9 cellular contexts compared by ENCODE assay signal in genomic region chr15:99123706-99124451, GRCh38. TPM values are rescaled to one million over a fixed set of nuclear protein-coding genes. Genes with fewer than 3 reads are reported as not detected.
A peak's percentile ranks its signal among the peaks of the same experiment; 100 is the strongest.
DNase-seq lines count a peak whose midpoint lies in the region; ATAC-seq and TF ChIP-seq lines count a peak whose summit lies in the region.
"Had no signal": no experiment of that assay in that cellular context is flagged by ENCODE, and none has a peak within 500 bp of the region (broad histone marks: within the 10 kb centered on the region; RNA-seq: fewer than 3 reads in every experiment).

No MANE protein-coding gene starts in this region.

- no peak overlapping the region for H3K27ac Mint-ChIP-seq in T-helper 17 cell
- H3K27ac Mint-ChIP-seq: memory B cell had no signal

- peaks cover 12% of the 10 kb centered on the region for H3K4me1 Mint-ChIP-seq in T-helper 17 cell
- H3K4me1 Mint-ChIP-seq: memory B cell had no signal

- no peak for TF ChIP-seq POLR2A in esophagus squamous epithelium (IDR thresholded peaks at IDR 0.05)

- peaks cover 11% of the 10 kb centered on the region; the same call in 1 of the 2 replicates for H3K4me1 ChIP-seq in HUES48 (ENCODE audit: control insufficient read depth, insufficient read depth, low read length)
- H3K4me1 ChIP-seq in esophagus squamous epithelium = peaks cover 14 to 62% (median 18%) of the 10 kb centered on the region in 3 donors
- peaks cover 8 to 86% of the 10 kb centered on the region in 2 donors for H3K4me1 ChIP-seq in muscle layer of duodenum (ENCODE audit: control insufficient read depth in 1 of 2, insufficient read depth in 2 of 2, low read length in 2 of 2)

- intact Hi-C loops in esophagus squamous epithelium (cut with DNase I) = no loop called here

- DNase-seq in AG10803 (ENCODE audit: low read depth) (peak; percentile 97), SK-N-DZ (ENCODE audit: low spot score) (peak; percentile 93), esophagus squamous epithelium (lab: John Stamatoyannopoulos, UW) (no peak), T-helper 17 cell (no peak), NCI-H1930 (lab: John Stamatoyannopoulos, UW) (no peak)
- no peak for DNase-seq in activated CD4-positive, CD25-positive, alpha-beta regulatory T cell treated with anti-CD3 and anti-CD28 coated beads, Interleukin-2, amount 50 U/mL, for 72 hours

- peaks cover 4% of the 10 kb centered on the region for H3K36me3 Mint-ChIP-seq in T-helper 17 cell (ENCODE audit: low read depth)
- H3K36me3 Mint-ChIP-seq: memory B cell had no signal

- no peaks in the 10 kb centered on the region for H3K9me3 ChIP-seq in HUES48 (ENCODE audit: control insufficient read depth, insufficient read depth, low read length)
- no peaks in the 10 kb centered on the region for H3K9me3 ChIP-seq in esophagus squamous epithelium
- no peaks in the 10 kb centered on the region for H3K9me3 ChIP-seq in muscle layer of duodenum (ENCODE audit: control insufficient read depth in 1 of 2, low read length in 2 of 2)
- no peaks in the 10 kb centered on the region for H3K9me3 ChIP-seq in T-helper 17 cell (ENCODE audit: control insufficient read depth, low read length, poor library complexity, severe bottlenecking)

- H3K4me3 ChIP-seq in AG10803 (ENCODE audit: low read length) (peak overlapping the region; percentile 38), HUES48 (ENCODE audit: low read depth, low read length) (no peak overlapping the region), esophagus squamous epithelium (peak overlapping the region in 3 of 4 donors; percentile 21 to 53 (median 29)), muscle layer of duodenum (ENCODE audit: low read depth in 1 of 2, low read length in 2 of 2) (peak overlapping the region; percentile 12 to 34)

- H3K36me3 ChIP-seq in HUES48 (ENCODE audit: control insufficient read depth, insufficient read depth, low read length) (no peaks in the 10 kb centered on the region), esophagus squamous epithelium (no peaks in the 10 kb centered on the region), muscle layer of duodenum (ENCODE audit: control insufficient read depth in 1 of 2, insufficient read depth in 2 of 2, low read length in 2 of 2) (peaks cover 0 to 11% of the 10 kb centered on the region in 2 donors)

- H3K9ac ChIP-seq in HUES48 (ENCODE audit: low read depth, low read length) = no peak overlapping the region

- TF ChIP-seq CTCF in AG10803 (conservative IDR thresholded peaks at IDR 0.05; ENCODE audit: low read length) (no peak), esophagus squamous epithelium (IDR thresholded peaks at IDR 0.05) (no peak)

- no peak for ATAC-seq in T-helper 17 cell

- H3K27me3 ChIP-seq in HUES48 (ENCODE audit: control insufficient read depth, insufficient read depth, low read length) = no peaks in the 10 kb centered on the region
- H3K27me3 ChIP-seq in esophagus squamous epithelium = no peaks in the 10 kb centered on the region
- H3K27me3 ChIP-seq in muscle layer of duodenum (ENCODE audit: low read depth, low read length) = no peaks in the 10 kb centered on the region

- no peak overlapping the region for H3K4me3 Mint-ChIP-seq in T-helper 17 cell
- H3K4me3 Mint-ChIP-seq: memory B cell had no signal

- H3K27ac ChIP-seq in HUES48 (ENCODE audit: low read depth, low read length) (peak overlapping the region; percentile 80), esophagus squamous epithelium (peak overlapping the region; percentile 67 to 86 (median 84)), muscle layer of duodenum (ENCODE audit: low read length) (peak overlapping the region; percentile 87)

- H3K27me3 Mint-ChIP-seq in T-helper 17 cell = peaks cover 45% of the 10 kb centered on the region

- WGBS in esophagus squamous epithelium, 2 donors = 7 to 11% methylated on average over 3 to 13 of the region's 21 CpGs

RNA-seq across cellular contexts. Expression of gene SYNM, which starts 19.0 kb away (rescaled TPM):
- 5.9 and 6.0 TPM in 2 replicates for polyA plus RNA-seq in SK-N-DZ (2014; cell fraction: cytosol; rRNA removed)
- 14.7 and 23.6 TPM in 2 replicates for polyA plus RNA-seq in SK-N-DZ (2014; cell fraction: nucleus; rRNA removed)
- total RNA-seq in esophagus squamous epithelium (100 to 1,000 TPM in 1 of 4 donors, 10 to 100 TPM in 3; 18.1 to 262 (median 42.0) TPM), T-helper 17 cell (1 to 10 TPM; 1.4 to 2.7 TPM)

Comparison
In these comparisons a context has a peak if more than half of its experiments do, and no peak if none do; other contexts are left out.
1. DNase-seq: peak in AG10803 (single experiment) and SK-N-DZ (single experiment); none in esophagus squamous epithelium (single experiment), T-helper 17 cell (0 of 3), NCI-H1930 (0 of 2) and activated CD4-positive, CD25-positive, alpha-beta regulatory T cell treated with anti-CD3 and anti-CD28 coated beads, Interleukin-2, amount 50 U/mL, for 72 hours (single experiment).
2. RNA of gene SYNM, which starts 19.0 kb away (total RNA-seq): 18.1 to 262 TPM in esophagus squamous epithelium; 1.4 to 2.7 TPM in T-helper 17 cell; every median in the first group is over 4 times any median in the second.
3. Peak in every context shown above with its lines, with median percentiles within 50 percentile points of each other: H3K27ac ChIP-seq.